ENCODE assay signal across 2 cellular contexts in the genomic region with DNA sequence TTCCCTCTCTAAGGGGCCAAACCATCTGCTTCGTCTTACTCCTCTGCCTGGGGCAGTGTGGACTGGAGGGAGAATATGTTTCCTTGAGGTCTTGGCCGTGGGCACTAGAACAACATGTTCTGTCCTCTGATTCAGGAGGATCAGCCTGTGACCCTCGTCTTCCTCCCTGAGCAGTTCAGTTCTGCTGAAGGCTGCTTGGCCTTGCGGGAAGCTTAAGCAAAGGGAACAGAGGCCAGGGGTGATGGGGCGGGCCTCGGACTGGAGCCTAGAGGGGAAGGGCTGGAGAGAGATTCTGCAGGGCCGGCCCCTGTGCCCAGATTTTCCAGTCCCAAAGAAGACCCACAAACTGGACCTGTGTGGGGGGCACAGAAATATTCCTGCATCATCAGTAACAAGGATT.
TF ChIP-seq lines count a peak whose summit lies in the region.

No MANE protein-coding gene starts in this region.

TF ChIP-seq in GM23338, 12 proteins besides CTCF, POLR2A, EP300 and RAD21 (continued from another document):
- TF ChIP-seq, protein P1, sequence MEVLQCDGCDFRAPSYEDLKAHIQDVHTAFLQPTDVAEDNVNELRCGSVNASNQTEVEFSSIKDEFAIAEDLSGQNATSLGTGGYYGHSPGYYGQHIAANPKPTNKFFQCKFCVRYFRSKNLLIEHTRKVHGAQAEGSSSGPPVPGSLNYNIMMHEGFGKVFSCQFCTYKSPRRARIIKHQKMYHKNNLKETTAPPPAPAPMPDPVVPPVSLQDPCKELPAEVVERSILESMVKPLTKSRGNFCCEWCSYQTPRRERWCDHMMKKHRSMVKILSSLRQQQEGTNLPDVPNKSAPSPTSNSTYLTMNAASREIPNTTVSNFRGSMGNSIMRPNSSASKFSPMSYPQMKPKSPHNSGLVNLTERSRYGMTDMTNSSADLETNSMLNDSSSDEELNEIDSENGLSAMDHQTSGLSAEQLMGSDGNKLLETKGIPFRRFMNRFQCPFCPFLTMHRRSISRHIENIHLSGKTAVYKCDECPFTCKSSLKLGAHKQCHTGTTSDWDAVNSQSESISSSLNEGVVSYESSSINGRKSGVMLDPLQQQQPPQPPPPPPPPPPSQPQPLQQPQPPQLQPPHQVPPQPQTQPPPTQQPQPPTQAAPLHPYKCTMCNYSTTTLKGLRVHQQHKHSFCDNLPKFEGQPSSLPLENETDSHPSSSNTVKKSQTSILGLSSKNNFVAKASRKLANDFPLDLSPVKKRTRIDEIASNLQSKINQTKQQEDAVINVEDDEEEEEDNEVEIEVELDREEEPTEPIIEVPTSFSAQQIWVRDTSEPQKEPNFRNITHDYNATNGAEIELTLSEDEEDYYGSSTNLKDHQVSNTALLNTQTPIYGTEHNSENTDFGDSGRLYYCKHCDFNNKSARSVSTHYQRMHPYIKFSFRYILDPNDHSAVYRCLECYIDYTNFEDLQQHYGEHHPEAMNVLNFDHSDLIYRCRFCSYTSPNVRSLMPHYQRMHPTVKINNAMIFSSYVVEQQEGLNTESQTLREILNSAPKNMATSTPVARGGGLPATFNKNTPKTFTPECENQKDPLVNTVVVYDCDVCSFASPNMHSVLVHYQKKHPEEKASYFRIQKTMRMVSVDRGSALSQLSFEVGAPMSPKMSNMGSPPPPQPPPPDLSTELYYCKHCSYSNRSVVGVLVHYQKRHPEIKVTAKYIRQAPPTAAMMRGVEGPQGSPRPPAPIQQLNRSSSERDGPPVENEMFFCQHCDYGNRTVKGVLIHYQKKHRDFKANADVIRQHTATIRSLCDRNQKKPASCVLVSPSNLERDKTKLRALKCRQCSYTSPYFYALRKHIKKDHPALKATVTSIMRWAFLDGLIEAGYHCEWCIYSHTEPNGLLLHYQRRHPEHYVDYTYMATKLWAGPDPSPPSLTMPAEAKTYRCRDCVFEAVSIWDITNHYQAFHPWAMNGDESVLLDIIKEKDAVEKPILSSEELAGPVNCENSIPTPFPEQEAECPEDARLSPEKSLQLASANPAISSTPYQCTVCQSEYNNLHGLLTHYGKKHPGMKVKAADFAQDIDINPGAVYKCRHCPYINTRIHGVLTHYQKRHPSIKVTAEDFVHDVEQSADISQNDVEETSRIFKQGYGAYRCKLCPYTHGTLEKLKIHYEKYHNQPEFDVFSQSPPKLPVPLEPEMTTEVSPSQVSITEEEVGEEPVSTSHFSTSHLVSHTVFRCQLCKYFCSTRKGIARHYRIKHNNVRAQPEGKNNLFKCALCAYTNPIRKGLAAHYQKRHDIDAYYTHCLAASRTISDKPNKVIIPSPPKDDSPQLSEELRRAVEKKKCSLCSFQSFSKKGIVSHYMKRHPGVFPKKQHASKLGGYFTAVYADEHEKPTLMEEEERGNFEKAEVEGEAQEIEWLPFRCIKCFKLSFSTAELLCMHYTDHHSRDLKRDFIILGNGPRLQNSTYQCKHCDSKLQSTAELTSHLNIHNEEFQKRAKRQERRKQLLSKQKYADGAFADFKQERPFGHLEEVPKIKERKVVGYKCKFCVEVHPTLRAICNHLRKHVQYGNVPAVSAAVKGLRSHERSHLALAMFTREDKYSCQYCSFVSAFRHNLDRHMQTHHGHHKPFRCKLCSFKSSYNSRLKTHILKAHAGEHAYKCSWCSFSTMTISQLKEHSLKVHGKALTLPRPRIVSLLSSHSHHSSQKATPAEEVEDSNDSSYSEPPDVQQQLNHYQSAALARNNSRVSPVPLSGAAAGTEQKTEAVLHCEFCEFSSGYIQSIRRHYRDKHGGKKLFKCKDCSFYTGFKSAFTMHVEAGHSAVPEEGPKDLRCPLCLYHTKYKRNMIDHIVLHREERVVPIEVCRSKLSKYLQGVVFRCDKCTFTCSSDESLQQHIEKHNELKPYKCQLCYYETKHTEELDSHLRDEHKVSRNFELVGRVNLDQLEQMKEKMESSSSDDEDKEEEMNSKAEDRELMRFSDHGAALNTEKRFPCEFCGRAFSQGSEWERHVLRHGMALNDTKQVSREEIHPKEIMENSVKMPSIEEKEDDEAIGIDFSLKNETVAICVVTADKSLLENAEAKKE (CRISPR knock-in tag; IDR thresholded peaks at IDR 0.05): no peak
- no peak for TF ChIP-seq ZNF331 (CRISPR knock-in tag; IDR thresholded peaks at IDR 0.05; ENCODE audit: low read depth)
- TF ChIP-seq CREB1 (CRISPR knock-in tag; IDR thresholded peaks at IDR 0.05; ENCODE audit: low read depth): no peak
- no peak for TF ChIP-seq JUNB (IDR thresholded peaks at IDR 0.05; ENCODE audit: unreplicated experiment)
- no peak for TF ChIP-seq POLR2AphosphoS5 (IDR thresholded peaks at IDR 0.05; ENCODE audit: low read depth)
- TF ChIP-seq, protein P2, sequence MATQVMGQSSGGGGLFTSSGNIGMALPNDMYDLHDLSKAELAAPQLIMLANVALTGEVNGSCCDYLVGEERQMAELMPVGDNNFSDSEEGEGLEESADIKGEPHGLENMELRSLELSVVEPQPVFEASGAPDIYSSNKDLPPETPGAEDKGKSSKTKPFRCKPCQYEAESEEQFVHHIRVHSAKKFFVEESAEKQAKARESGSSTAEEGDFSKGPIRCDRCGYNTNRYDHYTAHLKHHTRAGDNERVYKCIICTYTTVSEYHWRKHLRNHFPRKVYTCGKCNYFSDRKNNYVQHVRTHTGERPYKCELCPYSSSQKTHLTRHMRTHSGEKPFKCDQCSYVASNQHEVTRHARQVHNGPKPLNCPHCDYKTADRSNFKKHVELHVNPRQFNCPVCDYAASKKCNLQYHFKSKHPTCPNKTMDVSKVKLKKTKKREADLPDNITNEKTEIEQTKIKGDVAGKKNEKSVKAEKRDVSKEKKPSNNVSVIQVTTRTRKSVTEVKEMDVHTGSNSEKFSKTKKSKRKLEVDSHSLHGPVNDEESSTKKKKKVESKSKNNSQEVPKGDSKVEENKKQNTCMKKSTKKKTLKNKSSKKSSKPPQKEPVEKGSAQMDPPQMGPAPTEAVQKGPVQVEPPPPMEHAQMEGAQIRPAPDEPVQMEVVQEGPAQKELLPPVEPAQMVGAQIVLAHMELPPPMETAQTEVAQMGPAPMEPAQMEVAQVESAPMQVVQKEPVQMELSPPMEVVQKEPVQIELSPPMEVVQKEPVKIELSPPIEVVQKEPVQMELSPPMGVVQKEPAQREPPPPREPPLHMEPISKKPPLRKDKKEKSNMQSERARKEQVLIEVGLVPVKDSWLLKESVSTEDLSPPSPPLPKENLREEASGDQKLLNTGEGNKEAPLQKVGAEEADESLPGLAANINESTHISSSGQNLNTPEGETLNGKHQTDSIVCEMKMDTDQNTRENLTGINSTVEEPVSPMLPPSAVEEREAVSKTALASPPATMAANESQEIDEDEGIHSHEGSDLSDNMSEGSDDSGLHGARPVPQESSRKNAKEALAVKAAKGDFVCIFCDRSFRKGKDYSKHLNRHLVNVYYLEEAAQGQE (IDR thresholded peaks at IDR 0.05; ENCODE audit: unreplicated experiment): no peak
- no peak for TF ChIP-seq EZH2phosphoT487 (IDR thresholded peaks at IDR 0.05; ENCODE audit: unreplicated experiment)
- TF ChIP-seq NANOG (IDR thresholded peaks at IDR 0.05; ENCODE audit: borderline replicate concordance): no peak
- TF ChIP-seq, protein P3, sequence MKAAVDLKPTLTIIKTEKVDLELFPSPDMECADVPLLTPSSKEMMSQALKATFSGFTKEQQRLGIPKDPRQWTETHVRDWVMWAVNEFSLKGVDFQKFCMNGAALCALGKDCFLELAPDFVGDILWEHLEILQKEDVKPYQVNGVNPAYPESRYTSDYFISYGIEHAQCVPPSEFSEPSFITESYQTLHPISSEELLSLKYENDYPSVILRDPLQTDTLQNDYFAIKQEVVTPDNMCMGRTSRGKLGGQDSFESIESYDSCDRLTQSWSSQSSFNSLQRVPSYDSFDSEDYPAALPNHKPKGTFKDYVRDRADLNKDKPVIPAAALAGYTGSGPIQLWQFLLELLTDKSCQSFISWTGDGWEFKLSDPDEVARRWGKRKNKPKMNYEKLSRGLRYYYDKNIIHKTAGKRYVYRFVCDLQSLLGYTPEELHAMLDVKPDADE (IDR thresholded peaks at IDR 0.05): no peak
- no peak for TF ChIP-seq EZH2 (IDR thresholded peaks at IDR 0.05; ENCODE audit: low read depth, unreplicated experiment)

TF ChIP-seq in WTC11, 78 proteins besides CTCF, POLR2A, EP300 and RAD21 (continued from another document):
- TF ChIP-seq E2F1 (CRISPR knock-in tag; IDR thresholded peaks at IDR 0.05) (no peak), SP1 (CRISPR knock-in tag; conservative IDR thresholded peaks at IDR 0.05) (no peak), EMX1 (CRISPR knock-in tag; IDR thresholded peaks at IDR 0.05) (no peak), KAT7 (CRISPR knock-in tag; IDR thresholded peaks at IDR 0.05; ENCODE audit: borderline replicate concordance) (no peak), ZBTB21 (CRISPR knock-in tag; IDR thresholded peaks at IDR 0.05; ENCODE audit: borderline replicate concordance) (no peak), NR1H2 (CRISPR knock-in tag; IDR thresholded peaks at IDR 0.05) (no peak), JUN (CRISPR knock-in tag; IDR thresholded peaks at IDR 0.05) (no peak)
- TF ChIP-seq, protein P4, sequence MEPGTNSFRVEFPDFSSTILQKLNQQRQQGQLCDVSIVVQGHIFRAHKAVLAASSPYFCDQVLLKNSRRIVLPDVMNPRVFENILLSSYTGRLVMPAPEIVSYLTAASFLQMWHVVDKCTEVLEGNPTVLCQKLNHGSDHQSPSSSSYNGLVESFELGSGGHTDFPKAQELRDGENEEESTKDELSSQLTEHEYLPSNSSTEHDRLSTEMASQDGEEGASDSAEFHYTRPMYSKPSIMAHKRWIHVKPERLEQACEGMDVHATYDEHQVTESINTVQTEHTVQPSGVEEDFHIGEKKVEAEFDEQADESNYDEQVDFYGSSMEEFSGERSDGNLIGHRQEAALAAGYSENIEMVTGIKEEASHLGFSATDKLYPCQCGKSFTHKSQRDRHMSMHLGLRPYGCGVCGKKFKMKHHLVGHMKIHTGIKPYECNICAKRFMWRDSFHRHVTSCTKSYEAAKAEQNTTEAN (CRISPR knock-in tag; IDR thresholded peaks at IDR 0.05): no peak
